ENCODE assay signal across 18 cellular contexts in genomic region chr20:805713-806112, GRCh38.
DNase-seq lines count a peak whose midpoint lies in the region; TF ChIP-seq lines count a peak whose summit lies in the region.
"Had no signal": no experiment of that assay in that cellular context is flagged by ENCODE, and none has a peak within 500 bp of the region (broad histone marks: within the 10 kb centered on the region; RNA-seq: fewer than 3 reads in every experiment).

No MANE protein-coding gene starts in this region.

- 0 out of 2 replicates have a peak, but pooled peaks cover 3% of the 10 kb centered on the region for H3K9me3 ChIP-seq in HEK293 (ENCODE audit: control insufficient read depth, insufficient read depth, low read depth, low read length)
- H3K9me3 ChIP-seq: thyroid gland had no signal

- no peak for TF ChIP-seq CTCF in HEK293 (tag by site-specific recombination; IDR thresholded peaks at IDR 0.05)

- no peaks in the 10 kb centered on the region for H3K36me3 ChIP-seq in HEK293 (ENCODE audit: control insufficient read depth in 2 of 2, insufficient read depth in 1 of 2, low read length in 2 of 2)
- H3K36me3 ChIP-seq: BLaER1, thyroid gland had no signal

- intact Hi-C loops in posterior cingulate gyrus (cut with DNase I), result no loop called here

- in situ Hi-C loops in ACHN (cut with HindIII; ENCODE audit: low pct_ligation_motif_present, low pct_unique_long_range_greater_than_20kb, low sequenced_read_pairs), result no loop called here

- CTCF ChIA-PET in HEK293 (lab: Yijun Ruan, JAX), result interaction anchor here (0.9 kb wide), 1 partner anchor 11 kb away, joined by 3 read pairs; no protein-coding TSS in a partner anchor

- DNase-seq in ACHN (peak; percentile 12), RPMI8226 (peak; percentile 32), foreskin melanocyte (peak; percentile 18), substantia nigra (lab: John Stamatoyannopoulos, UW) (no peak), posterior cingulate gyrus (no peak), SHP77 treated with DMSO at 0.1 percent for 48 hours (lab: John Stamatoyannopoulos, UW) (no peak)
- DNase-seq: activated CD4-positive, alpha-beta T cell treated with anti-CD3 and anti-CD28 coated beads for 1 hour; activated naive CD4-positive, alpha-beta T cell treated with Interleukin-2 at 50 U/mL for 16 hours; DMS79 treated with DMSO at 0.1 percent for 48 hours; HFFc6; NCI-H1092 treated with DMSO at 0.1 percent for 48 hours; NCI-H345; SK-N-SH; T1000; thyroid gland had no signal

- no peak overlapping the region for H3K27ac ChIP-seq in HEK293 (ENCODE audit: extremely low read depth, low read depth, low read length)
- H3K27ac ChIP-seq in substantia nigra (ENCODE audit: low read depth, low read length, poor library complexity, severe bottlenecking), result no peak overlapping the region
- H3K27ac ChIP-seq: BLaER1, skin epidermis, thyroid gland had no signal

- POLR2A ChIA-PET in HEK293 (lab: Yijun Ruan, JAX), result no interaction called here

- H3K4me3 ChIP-seq in HEK293 (ENCODE audit: low read depth, low read length), result no peak overlapping the region
- H3K4me3 ChIP-seq: BLaER1, skin epidermis, thyroid gland had no signal

- no peaks in the 10 kb centered on the region for H3K4me1 ChIP-seq in HEK293 (ENCODE audit: control insufficient read depth, insufficient read depth, low read length)
- H3K4me1 ChIP-seq: BLaER1, thyroid gland had no signal

TF ChIP-seq in HEK293, 187 proteins besides CTCF, POLR2A, EP300 and RAD21:
- TF ChIP-seq, protein P1, sequence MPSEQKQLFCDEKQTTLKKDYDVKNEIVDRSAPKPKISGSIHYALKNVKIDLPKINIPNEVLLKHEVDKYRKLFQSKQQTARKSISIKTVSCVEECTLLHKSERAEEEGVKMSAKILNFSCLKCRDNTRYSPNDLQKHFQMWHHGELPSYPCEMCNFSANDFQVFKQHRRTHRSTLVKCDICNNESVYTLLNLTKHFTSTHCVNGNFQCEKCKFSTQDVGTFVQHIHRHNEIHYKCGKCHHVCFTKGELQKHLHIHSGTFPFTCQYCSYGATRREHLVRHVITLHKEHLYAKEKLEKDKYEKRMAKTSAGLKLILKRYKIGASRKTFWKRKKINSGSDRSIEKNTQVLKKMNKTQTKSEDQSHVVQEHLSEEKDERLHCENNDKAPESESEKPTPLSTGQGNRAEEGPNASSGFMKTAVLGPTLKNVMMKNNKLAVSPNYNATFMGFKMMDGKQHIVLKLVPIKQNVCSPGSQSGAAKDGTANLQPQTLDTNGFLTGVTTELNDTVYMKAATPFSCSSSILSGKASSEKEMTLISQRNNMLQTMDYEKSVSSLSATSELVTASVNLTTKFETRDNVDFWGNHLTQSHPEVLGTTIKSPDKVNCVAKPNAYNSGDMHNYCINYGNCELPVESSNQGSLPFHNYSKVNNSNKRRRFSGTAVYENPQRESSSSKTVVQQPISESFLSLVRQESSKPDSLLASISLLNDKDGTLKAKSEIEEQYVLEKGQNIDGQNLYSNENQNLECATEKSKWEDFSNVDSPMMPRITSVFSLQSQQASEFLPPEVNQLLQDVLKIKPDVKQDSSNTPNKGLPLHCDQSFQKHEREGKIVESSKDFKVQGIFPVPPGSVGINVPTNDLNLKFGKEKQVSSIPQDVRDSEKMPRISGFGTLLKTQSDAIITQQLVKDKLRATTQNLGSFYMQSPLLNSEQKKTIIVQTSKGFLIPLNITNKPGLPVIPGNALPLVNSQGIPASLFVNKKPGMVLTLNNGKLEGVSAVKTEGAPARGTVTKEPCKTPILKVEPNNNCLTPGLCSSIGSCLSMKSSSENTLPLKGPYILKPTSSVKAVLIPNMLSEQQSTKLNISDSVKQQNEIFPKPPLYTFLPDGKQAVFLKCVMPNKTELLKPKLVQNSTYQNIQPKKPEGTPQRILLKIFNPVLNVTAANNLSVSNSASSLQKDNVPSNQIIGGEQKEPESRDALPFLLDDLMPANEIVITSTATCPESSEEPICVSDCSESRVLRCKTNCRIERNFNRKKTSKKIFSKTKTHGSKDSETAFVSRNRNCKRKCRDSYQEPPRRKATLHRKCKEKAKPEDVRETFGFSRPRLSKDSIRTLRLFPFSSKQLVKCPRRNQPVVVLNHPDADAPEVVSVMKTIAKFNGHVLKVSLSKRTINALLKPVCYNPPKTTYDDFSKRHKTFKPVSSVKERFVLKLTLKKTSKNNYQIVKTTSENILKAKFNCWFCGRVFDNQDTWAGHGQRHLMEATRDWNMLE (tag by site-specific recombination; conservative IDR thresholded peaks at IDR 0.05; ENCODE audit: low read depth), result 0 out of 2 replicates have a peak, but pooled peaks have one; percentile 34
- TF ChIP-seq ZNF549 (tag by site-specific recombination; IDR thresholded peaks at IDR 0.05), result peak; percentile 61; the same call in 1 of the 2 replicates
- TF ChIP-seq ZNF626 (tag by site-specific recombination; IDR thresholded peaks at IDR 0.05), result peak; percentile 90; the same call in 1 of the 2 replicates
- TF ChIP-seq BCL11B (tag by site-specific recombination; IDR thresholded peaks at IDR 0.05; ENCODE audit: low read depth), result no peak
- peak; percentile 48 for TF ChIP-seq ZNF529 (tag by site-specific recombination; IDR thresholded peaks at IDR 0.05; ENCODE audit: insufficient replicate concordance)
- TF ChIP-seq SETDB1 (IDR thresholded peaks at IDR 0.05; ENCODE audit: insufficient read length, low read length), result peak; percentile 98
- TF ChIP-seq ZNF302 (tag by site-specific recombination; IDR thresholded peaks at IDR 0.05; ENCODE audit: low read depth), result no peak
- TF ChIP-seq, protein P2, sequence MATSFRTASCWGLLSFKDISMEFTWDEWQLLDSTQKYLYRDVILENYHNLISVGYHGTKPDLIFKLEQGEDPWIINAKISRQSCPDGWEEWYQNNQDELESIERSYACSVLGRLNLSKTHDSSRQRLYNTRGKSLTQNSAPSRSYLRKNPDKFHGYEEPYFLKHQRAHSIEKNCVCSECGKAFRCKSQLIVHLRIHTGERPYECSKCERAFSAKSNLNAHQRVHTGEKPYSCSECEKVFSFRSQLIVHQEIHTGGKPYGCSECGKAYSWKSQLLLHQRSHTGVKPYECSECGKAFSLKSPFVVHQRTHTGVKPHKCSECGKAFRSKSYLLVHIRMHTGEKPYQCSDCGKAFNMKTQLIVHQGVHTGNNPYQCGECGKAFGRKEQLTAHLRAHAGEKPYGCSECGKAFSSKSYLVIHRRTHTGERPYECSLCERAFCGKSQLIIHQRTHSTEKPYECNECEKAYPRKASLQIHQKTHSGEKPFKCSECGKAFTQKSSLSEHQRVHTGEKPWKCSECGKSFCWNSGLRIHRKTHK (tag by site-specific recombination; IDR thresholded peaks at IDR 0.05), result peak; percentile 23; the same call in 1 of the 2 replicates

Comparison
In these comparisons a context has a peak if more than half of its experiments do, and no peak if none do; other contexts are left out.
1. DNase-seq: peak in ACHN (single experiment), RPMI8226 (single experiment) and foreskin melanocyte (single experiment); none in substantia nigra (0 of 49), posterior cingulate gyrus (0 of 10) and SHP77 treated with DMSO at 0.1 percent for 48 hours (single experiment).